ENCODE assay signal across 28 cellular contexts in genomic region chr2:160664603-160665145, GRCh38.
DNase-seq lines count a peak whose midpoint lies in the region; ATAC-seq, FAIRE-seq and TF ChIP-seq lines count a peak whose summit lies in the region.
"Had no signal": no experiment of that assay in that cellular context is flagged by ENCODE, and none has a peak within 500 bp of the region (broad histone marks: within the 10 kb centered on the region; RNA-seq: fewer than 3 reads in every experiment).

No MANE protein-coding gene starts in this region.

- no peak overlapping the region for H3K9ac ChIP-seq in mammary epithelial cell (ENCODE audit: insufficient read depth, low read length)
- H3K9ac ChIP-seq in keratinocyte (ENCODE audit: control insufficient read depth, extremely low read depth, insufficient read depth, low read length), result no peak overlapping the region

- H3K79me2 ChIP-seq in mammary epithelial cell (ENCODE audit: insufficient read depth, low read length), result no peaks in the 10 kb centered on the region
- H3K79me2 ChIP-seq in keratinocyte (ENCODE audit: control insufficient read depth, insufficient read depth, low read length), result no peaks in the 10 kb centered on the region

- H3K4me1 ChIP-seq in left ventricle myocardium inferior, result peaks cover 25% of the 10 kb centered on the region
- H3K4me1 ChIP-seq in mammary epithelial cell (ENCODE audit: insufficient read depth, low read length), result peaks cover 26% of the 10 kb centered on the region
- H3K4me1 ChIP-seq in keratinocyte (ENCODE audit: control insufficient read depth, extremely low read depth, insufficient read depth, low read length), result peaks cover 24% of the 10 kb centered on the region
- H3K4me1 ChIP-seq in uterus, result peaks cover 5 to 8% of the 10 kb centered on the region in 2 donors
- peaks cover 4% of the 10 kb centered on the region for H3K4me1 ChIP-seq in psoas muscle
- H3K4me1 ChIP-seq: BE2C had no signal

- no peak for TF ChIP-seq POLR2A in uterus (IDR thresholded peaks at IDR 0.05)

- ATAC-seq in Right ventricle myocardium superior (ENCODE audit: poor library complexity), result no peak
- no peak for ATAC-seq in psoas muscle
- ATAC-seq in GM18498 (IDR thresholded peaks at IDR 0.05; ENCODE audit: unreplicated experiment), result no peak
- ATAC-seq: activated naive CD4-positive, alpha-beta T cell treated with anti-CD3 and anti-CD28 coated beads, Interleukin-2, amount 50 U/mL, for 72 hours; gastrocnemius medialis; lower lobe of right lung had no signal

- TF ChIP-seq CTCF in left ventricle myocardium inferior (IDR thresholded peaks at IDR 0.05; ENCODE audit: borderline replicate concordance) (no peak), mammary epithelial cell (conservative IDR thresholded peaks at IDR 0.05 in 1 of 2, IDR thresholded peaks at IDR 0.05 in 1 of 2; ENCODE audit: extremely low read depth in 1 of 2, insufficient read depth in 1 of 2, low read depth in 1 of 2, low read length in 2 of 2) (no peak), keratinocyte (optimal IDR thresholded peaks at IDR 0.05 in 1 of 3, IDR thresholded peaks at IDR 0.05 in 1 of 3, conservative IDR thresholded peaks at IDR 0.05 in 1 of 3; ENCODE audit: extremely low read depth in 1 of 3, insufficient read depth in 2 of 3, low read length in 3 of 3) (no peak), uterus (IDR thresholded peaks at IDR 0.05) (no peak), psoas muscle (IDR thresholded peaks at IDR 0.05) (no peak)

- peak overlapping the region; percentile 2 for H3K27ac ChIP-seq in left ventricle myocardium inferior (replicated peaks)
- no peak overlapping the region for H3K27ac ChIP-seq in mammary epithelial cell (ENCODE audit: insufficient read depth, low read depth, low read length)
- no peak overlapping the region for H3K27ac ChIP-seq in keratinocyte (ENCODE audit: control insufficient read depth, insufficient read depth, low read length)
- H3K27ac ChIP-seq in uterus, result peak overlapping the region; percentile 83 to 95
- H3K27ac ChIP-seq in psoas muscle, result no peak overlapping the region
- H3K27ac ChIP-seq: epithelial cell of prostate, gastrocnemius medialis, lower lobe of right lung, WERI-Rb-1 had no signal

- no peak overlapping the region for H3K4me3 ChIP-seq in left ventricle myocardium inferior
- no peak overlapping the region for H3K4me3 ChIP-seq in mammary epithelial cell (replicated peaks in 1 of 3; ENCODE audit: insufficient read depth in 1 of 3, low read depth in 2 of 3, low read length in 3 of 3)
- no peak overlapping the region for H3K4me3 ChIP-seq in keratinocyte (ENCODE audit: control insufficient read depth in 2 of 3, extremely low read depth in 1 of 3, insufficient read depth in 2 of 3, low read depth in 1 of 3, low read length in 3 of 3)
- no peak overlapping the region for H3K4me3 ChIP-seq in uterus
- no peak overlapping the region for H3K4me3 ChIP-seq in psoas muscle
- H3K4me3 ChIP-seq: gastrocnemius medialis, lower lobe of right lung had no signal

- BruUV-seq in mammary epithelial cell (replicated peaks; lab: Mats Ljungman, UMichigan), result no TSS peak

- dilution Hi-C loops in mammary epithelial cell (cut with HindIII; ENCODE audit: low sequenced_read_pairs) (no loop called here), keratinocyte (cut with MboI; ENCODE audit: extremely low pct_ligation_motif_present, low sequenced_read_pairs) (no loop called here)

- no peaks in the 10 kb centered on the region for H3K27me3 ChIP-seq in left ventricle myocardium inferior (ENCODE audit: low read depth)
- no peaks in the 10 kb centered on the region for H3K27me3 ChIP-seq in mammary epithelial cell (ENCODE audit: insufficient read depth, low read length)
- H3K27me3 ChIP-seq in keratinocyte (ENCODE audit: control insufficient read depth, extremely low read depth, insufficient read depth, low read length), result no peaks in the 10 kb centered on the region
- no peaks in the 10 kb centered on the region for H3K27me3 ChIP-seq in uterus
- H3K27me3 ChIP-seq in psoas muscle (ENCODE audit: insufficient read depth in 3 of 3, low read length in 2 of 3), result no peaks in the 10 kb centered on the region
- H3K27me3 ChIP-seq: BE2C, gastrocnemius medialis had no signal

- H3K36me3 ChIP-seq in left ventricle myocardium inferior (no peaks in the 10 kb centered on the region), mammary epithelial cell (ENCODE audit: insufficient read depth, low read length) (no peaks in the 10 kb centered on the region), keratinocyte (ENCODE audit: control insufficient read depth in 2 of 2, extremely low read depth in 1 of 2, insufficient read depth in 2 of 2, low read length in 2 of 2) (no peaks in the 10 kb centered on the region), uterus (no peaks in the 10 kb centered on the region), psoas muscle (ENCODE audit: insufficient read depth in 1 of 2, low read depth in 1 of 2) (no peaks in the 10 kb centered on the region)
- H3K36me3 ChIP-seq: BE2C, gastrocnemius medialis, lower lobe of right lung, WERI-Rb-1 had no signal

- CTCF ChIA-PET in mammary epithelial cell (lab: Charles Lee; ENCODE audit: low non-redundant PET), result no interaction called here

- H4K20me1 ChIP-seq in mammary epithelial cell (ENCODE audit: insufficient read depth, low read length) (no peaks in the 10 kb centered on the region), keratinocyte (ENCODE audit: control insufficient read depth, extremely low read depth, insufficient read depth, low read length) (no peaks in the 10 kb centered on the region)

- in situ Hi-C loops in mammary epithelial cell (cut with MboI; ENCODE audit: low sequenced_read_pairs in 2 of 2), result no loop called here

- H3K9me1 ChIP-seq in keratinocyte (ENCODE audit: control insufficient read depth, extremely low read depth, insufficient read depth, low read length), result peaks cover 3% of the 10 kb centered on the region

- H2AFZ ChIP-seq in mammary epithelial cell (ENCODE audit: low read depth, low read length), result no peak overlapping the region
- peak overlapping the region; percentile 4 for H2AFZ ChIP-seq in keratinocyte (ENCODE audit: control insufficient read depth, low read length)

- H3K9me3 ChIP-seq in left ventricle myocardium inferior (replicated peaks) (no peaks in the 10 kb centered on the region), mammary epithelial cell (replicated peaks; ENCODE audit: insufficient read depth, low read length) (no peaks in the 10 kb centered on the region), keratinocyte (ENCODE audit: control insufficient read depth, low read depth, low read length) (no peaks in the 10 kb centered on the region), uterus (no peaks in the 10 kb centered on the region), psoas muscle (no peaks in the 10 kb centered on the region)
- H3K9me3 ChIP-seq: BE2C, gastrocnemius medialis, lower lobe of right lung had no signal

- H3K4me2 ChIP-seq in mammary epithelial cell (ENCODE audit: insufficient read depth, low read depth, low read length) (no peak overlapping the region), keratinocyte (ENCODE audit: control insufficient read depth, extremely low read depth, insufficient read depth, low read depth, low read length) (no peak overlapping the region)

- intact Hi-C loops in left ventricle myocardium inferior (cut with micrococcal nuclease) (no loop called here), Right ventricle myocardium superior (cut with DNase I) (no loop called here), mammary epithelial cell (cut with micrococcal nuclease) (loop anchor here (5.0 kb wide), 1 partner anchor 308 kb away; no protein-coding TSS in a partner anchor), uterus (cut with DNase I; ENCODE audit: low total_unique reads) (no loop called here), psoas muscle (cut with DNase I) (no loop called here)

- WGBS in mammary epithelial cell (ENCODE audit: low coverage, missing lambda C conversion rate), result 76% methylated on average over 2 of the region's 2 CpGs
- WGBS in psoas muscle, 3 donors, result 87 to 89% (median 88%) methylated on average over 2 of the region's 2 CpGs

- DNase-seq in left ventricle myocardium inferior (no peak), Right ventricle myocardium superior (no peak), mammary epithelial cell (peak; percentile 57), keratinocyte (ENCODE audit: low read depth, low spot score) (no peak), uterus (no peak), psoas muscle (no peak), activated gamma-delta T cell (lab: John Stamatoyannopoulos, UW) (no peak)
- DNase-seq: activated CD4-positive, alpha-beta T cell treated with anti-CD3 and anti-CD28 coated beads, Interleukin-2, amount 50 U/mL, for 4 hours; activated CD8-positive, alpha-beta memory T cell treated with anti-CD3 and anti-CD28 coated beads, Interleukin-2, amount 50 U/mL, for 4 hours; aorta; BE2C; DMS79 treated with DMSO at 0.1 percent for 48 hours; gastrocnemius medialis; H9; lower lobe of right lung; NCI-H1105 treated with DMSO at 0.1 percent for 48 hours; NCI-H2029 treated with DMSO at 0.1 percent for 48 hours; NCI-H345; NCI-H774; OCI-M1; retina; stimulated activated CD4-positive, alpha-beta T cell treated with anti-CD3 and anti-CD28 coated beads, Interleukin-4, amount 100 ng/mL, for 1 hour; stimulated activated naive CD4-positive, alpha-beta T cell; T-helper 9 cell; WERI-Rb-1 had no signal

- FAIRE-seq in keratinocyte (lab: Jason Lieb, UNC), result peak; percentile 93

Comparison
In these comparisons a context has a peak if more than half of its experiments do, and no peak if none do; other contexts are left out.
1. H3K27ac ChIP-seq: peak in left ventricle myocardium inferior (single experiment) and uterus (2 of 2); none in mammary epithelial cell (single experiment), keratinocyte (single experiment) and psoas muscle (single experiment).